Comparison of ENCODE assay signal across 9 cellular contexts in genomic region chr19:1016647-1017114, GRCh38. TPM values are rescaled to one million over a fixed set of nuclear protein-coding genes. Genes with fewer than 3 reads are reported as not detected.
DNase-seq lines count a peak whose midpoint lies in the region; ATAC-seq and TF ChIP-seq lines count a peak whose summit lies in the region.
"Had no signal": no experiment of that assay in that cellular context is flagged by ENCODE, and none has a peak within 500 bp of the region (broad histone marks: within the 10 kb centered on the region; RNA-seq: fewer than 3 reads in every experiment).

No MANE protein-coding gene starts in this region.

- H3K36me3 ChIP-seq in RWPE2 (ENCODE audit: low read depth) (peaks cover 24% of the 10 kb centered on the region), fibroblast of lung (ENCODE audit: control insufficient read depth, insufficient read depth, low read length) (peaks cover 23% of the 10 kb centered on the region)

- H3K27ac ChIP-seq in RWPE2 (ENCODE audit: poor library complexity, severe bottlenecking) (peak overlapping the region; percentile 84), fibroblast of lung (ENCODE audit: insufficient read depth, low read length) (peak overlapping the region; percentile 45)

- H4K20me1 ChIP-seq in fibroblast of lung (ENCODE audit: control insufficient read depth, extremely low read depth, insufficient read depth, low read length) = peaks cover 1% of the 10 kb centered on the region

- TF ChIP-seq CTCF in RWPE2 (IDR thresholded peaks at IDR 0.05; ENCODE audit: poor library complexity, severe bottlenecking) (no peak), fibroblast of lung (conservative IDR thresholded peaks at IDR 0.05 in 1 of 2, IDR thresholded peaks at IDR 0.05 in 1 of 2; ENCODE audit: low read depth in 1 of 2, low read length in 2 of 2) (no peak)

- H3K27me3 ChIP-seq in RWPE2 (ENCODE audit: insufficient read depth, poor library complexity, severe bottlenecking) (no peaks in the 10 kb centered on the region), fibroblast of lung (ENCODE audit: control insufficient read depth, insufficient read depth, low read length) (no peaks in the 10 kb centered on the region)

- peak; percentile 84 for DNase-seq in ELR (ENCODE audit: low read depth)
- no peak for DNase-seq in RWPE2 (ENCODE audit: low spot score)
- DNase-seq in fibroblast of lung (ENCODE audit: low read depth in 2 of 2) = peak; percentile 59 to 82
- DNase-seq in renal cortical epithelial cell (ENCODE audit: low read depth) = peak; percentile 85
- no peak for DNase-seq in T1000 (lab: John Stamatoyannopoulos, UW)
- no peak for DNase-seq in NCI-H1092 treated with DMSO at 0.1 percent for 48 hours (lab: John Stamatoyannopoulos, UW)
- DNase-seq: NCI-H510A treated with DMSO at 0.1 percent for 48 hours had no signal

- no peak overlapping the region for H3K9ac ChIP-seq in fibroblast of lung (ENCODE audit: insufficient read depth, low read length)

- H3K4me2 ChIP-seq in fibroblast of lung (ENCODE audit: extremely low read depth, insufficient read depth, low read length) = peak overlapping the region; percentile 64

- H3K4me3 ChIP-seq in RWPE2 (ENCODE audit: severe bottlenecking) = peak overlapping the region; percentile 4
- H3K4me3 ChIP-seq in fibroblast of lung (replicated peaks in 1 of 4; ENCODE audit: control extremely low read depth in 1 of 4, insufficient read depth in 1 of 4, low read depth in 3 of 4, low read length in 4 of 4) = no peak overlapping the region

- H3K9me3 ChIP-seq in RWPE2 (ENCODE audit: severe bottlenecking) (no peaks in the 10 kb centered on the region), fibroblast of lung (ENCODE audit: control insufficient read depth, insufficient read depth, low read depth, low read length) (no peaks in the 10 kb centered on the region)

- H2AFZ ChIP-seq in fibroblast of lung (ENCODE audit: low read length) = no peak overlapping the region

- ATAC-seq in RWPE2 (ENCODE audit: low read depth) = peak; percentile 52
- ATAC-seq in HG02588 (IDR thresholded peaks at IDR 0.05; ENCODE audit: unreplicated experiment) = no peak
- ATAC-seq in HG02970 (IDR thresholded peaks at IDR 0.05; ENCODE audit: low FRiP score, unreplicated experiment) = no peak

- H3K79me2 ChIP-seq in fibroblast of lung (ENCODE audit: control insufficient read depth, insufficient read depth, low read length) = peaks cover 85% of the 10 kb centered on the region

- H3K4me1 ChIP-seq in RWPE2 (ENCODE audit: insufficient read depth, poor library complexity, severe bottlenecking) = peaks cover 23% of the 10 kb centered on the region
- peaks cover 20% of the 10 kb centered on the region for H3K4me1 ChIP-seq in fibroblast of lung (ENCODE audit: control insufficient read depth, extremely low read depth, insufficient read depth, low read length)

RNA-seq across cellular contexts. Expression of gene TMEM259, which starts 4.2 kb away (rescaled TPM):
- 47.5 and 57.8 TPM in 2 replicates for total RNA-seq in fibroblast of lung
- polyA plus RNA-seq in fibroblast of lung = 67.1 and 67.9 TPM in 2 replicates
- 67.4 and 72.8 TPM in 2 replicates for polyA plus RNA-seq in fibroblast of lung (2012)
- 106 and 167 TPM in 2 replicates for polyA minus RNA-seq in fibroblast of lung (ENCODE audit: low replicate concordance)
- total RNA-seq in renal cortical epithelial cell = 63.4 and 114 TPM in 2 replicates

RNA-seq across cellular contexts. Expression of gene RNU6-2, which starts 4.6 kb away (rescaled TPM):
- total RNA-seq in fibroblast of lung (not detected in 2 replicates), renal cortical epithelial cell (not detected in 2 replicates)
- not detected in 2 replicates for polyA plus RNA-seq in fibroblast of lung
- polyA plus RNA-seq in fibroblast of lung (2012) = not detected in 2 replicates
- not detected in 2 replicates for polyA minus RNA-seq in fibroblast of lung (ENCODE audit: low replicate concordance)

RNA-seq across cellular contexts. Expression of gene CNN2, which starts 9.7 kb away (rescaled TPM):
- total RNA-seq in fibroblast of lung (120 and 194 TPM in 2 replicates), renal cortical epithelial cell (312 and 501 TPM in 2 replicates)
- polyA plus RNA-seq in fibroblast of lung = 299 and 473 TPM in 2 replicates
- 425 and 591 TPM in 2 replicates for polyA plus RNA-seq in fibroblast of lung (2012)
- 987 and 1,445 TPM in 2 replicates for polyA minus RNA-seq in fibroblast of lung (ENCODE audit: low replicate concordance)

RNA-seq across cellular contexts. Expression of gene GRIN3B, which starts 16.5 kb away (rescaled TPM):
- 0.51 and 0.66 TPM in 2 replicates for total RNA-seq in fibroblast of lung
- polyA plus RNA-seq in fibroblast of lung = 0.12 and 0.25 TPM in 2 replicates
- 0.44 and 0.59 TPM in 2 replicates for polyA plus RNA-seq in fibroblast of lung (2012)
- polyA minus RNA-seq in fibroblast of lung (ENCODE audit: low replicate concordance) = 0.20 and 0.22 TPM in 2 replicates
- 2.4 and 3.6 TPM in 2 replicates for total RNA-seq in renal cortical epithelial cell

RNA-seq across cellular contexts. Expression of gene ABCA7, which starts 23.2 kb away (rescaled TPM):
- total RNA-seq in fibroblast of lung (2.3 and 9.7 TPM in 2 replicates), renal cortical epithelial cell (15.6 and 24.6 TPM in 2 replicates)
- 2.2 and 2.3 TPM in 2 replicates for polyA plus RNA-seq in fibroblast of lung
- 3.8 and 10.5 TPM in 2 replicates for polyA plus RNA-seq in fibroblast of lung (2012)
- 2.9 and 17.4 TPM in 2 replicates for polyA minus RNA-seq in fibroblast of lung (ENCODE audit: low replicate concordance)

Comparison
In these comparisons a context has a peak if more than half of its experiments do, and no peak if none do; other contexts are left out.
1. DNase-seq: peak in ELR (single experiment), fibroblast of lung (2 of 2) and renal cortical epithelial cell (single experiment); none in RWPE2 (single experiment), T1000 (single experiment) and NCI-H1092 treated with DMSO at 0.1 percent for 48 hours (single experiment).